Comparison of ENCODE assay signal across 1 cellular context in genomic region chr7:133815677-133816210, GRCh38.
TF ChIP-seq lines count a peak whose summit lies in the region.

No MANE protein-coding gene starts in this region.

TF ChIP-seq in HepG2, 621 proteins besides CTCF, POLR2A, EP300 and RAD21 (continued from another document and continues in another):
- peak; percentile 85; the same call in 1 of the 2 replicates for TF ChIP-seq RERE (CRISPR knock-in tag; IDR thresholded peaks at IDR 0.05; ENCODE audit: low read depth)
- TF ChIP-seq KLF12 (CRISPR knock-in tag; IDR thresholded peaks at IDR 0.05; ENCODE audit: borderline replicate concordance) = no peak
- no peak; the same call in 1 of the 2 replicates for TF ChIP-seq STAG1 (CRISPR knock-in tag; IDR thresholded peaks at IDR 0.05)
- no peak for TF ChIP-seq ZBTB3 (CRISPR knock-in tag; IDR thresholded peaks at IDR 0.05; ENCODE audit: borderline replicate concordance, low read depth)
- no peak for TF ChIP-seq ATF5 (CRISPR knock-in tag; IDR thresholded peaks at IDR 0.05; ENCODE audit: low read depth)
- no peak for TF ChIP-seq HNRNPL (IDR thresholded peaks at IDR 0.05; ENCODE audit: low read depth, low read length)
- TF ChIP-seq ZBTB42 (CRISPR knock-in tag; IDR thresholded peaks at IDR 0.05) = no peak
- TF ChIP-seq ZNF782 (CRISPR knock-in tag; IDR thresholded peaks at IDR 0.05; ENCODE audit: borderline replicate concordance) = no peak
- TF ChIP-seq E2F5 (CRISPR knock-in tag; conservative IDR thresholded peaks at IDR 0.05) = no peak
- TF ChIP-seq RBM22 (optimal IDR thresholded peaks at IDR 0.05; ENCODE audit: low read length) = no peak
- no peak for TF ChIP-seq SNAPC2 (CRISPR knock-in tag; IDR thresholded peaks at IDR 0.05)
- TF ChIP-seq ZNF362 (CRISPR knock-in tag; IDR thresholded peaks at IDR 0.05; ENCODE audit: borderline replicate concordance) = peak; percentile 67; the same call in 1 of the 2 replicates
- TF ChIP-seq AHR (CRISPR knock-in tag; IDR thresholded peaks at IDR 0.05) = no peak
- peak; percentile 81 for TF ChIP-seq ZNF503 (CRISPR knock-in tag; IDR thresholded peaks at IDR 0.05)
- TF ChIP-seq ZNF3 (CRISPR knock-in tag; IDR thresholded peaks at IDR 0.05) = peak; percentile 93
- TF ChIP-seq ZNF282 (IDR thresholded peaks at IDR 0.05; ENCODE audit: partially characterized antibody) = no peak
- no peak for TF ChIP-seq JARID2 (CRISPR knock-in tag; IDR thresholded peaks at IDR 0.05; ENCODE audit: insufficient replicate concordance)
- TF ChIP-seq REPIN1 (CRISPR knock-in tag; IDR thresholded peaks at IDR 0.05; ENCODE audit: borderline replicate concordance, low read depth) = peak; percentile 58; the same call in 1 of the 2 replicates
- no peak for TF ChIP-seq BCLAF1 (IDR thresholded peaks at IDR 0.05)
- TF ChIP-seq BATF2 (CRISPR knock-in tag; IDR thresholded peaks at IDR 0.05) = no peak
- peak; percentile 69 for TF ChIP-seq NR2F6 (IDR thresholded peaks at IDR 0.05)
- no peak; the same call in none of the 2 replicates for TF ChIP-seq NR2F6 (CRISPR knock-in tag; IDR thresholded peaks at IDR 0.05)
- no peak for TF ChIP-seq FUBP1 (CRISPR knock-in tag; IDR thresholded peaks at IDR 0.05; ENCODE audit: borderline replicate concordance)
- TF ChIP-seq DRAP1 (CRISPR knock-in tag; IDR thresholded peaks at IDR 0.05) = no peak
- no peak for TF ChIP-seq ZSCAN9 (CRISPR knock-in tag; IDR thresholded peaks at IDR 0.05; ENCODE audit: borderline replicate concordance)
- no peak for TF ChIP-seq ZNF10 (CRISPR knock-in tag; IDR thresholded peaks at IDR 0.05; ENCODE audit: borderline replicate concordance, low read depth)
- no peak for TF ChIP-seq CENPBD1 (CRISPR knock-in tag; IDR thresholded peaks at IDR 0.05; ENCODE audit: borderline replicate concordance, low read depth)
- no peak for TF ChIP-seq ZSCAN21 (CRISPR knock-in tag; IDR thresholded peaks at IDR 0.05; ENCODE audit: borderline replicate concordance)
- TF ChIP-seq ZNF557 (CRISPR knock-in tag; IDR thresholded peaks at IDR 0.05) = no peak
- no peak for TF ChIP-seq ZSCAN20 (CRISPR knock-in tag; IDR thresholded peaks at IDR 0.05; ENCODE audit: borderline replicate concordance)
- TF ChIP-seq SRSF9 (IDR thresholded peaks at IDR 0.05; ENCODE audit: borderline replicate concordance, insufficient read depth, low read depth, low read length, poor library complexity, severe bottlenecking) = no peak
- TF ChIP-seq PPARG (CRISPR knock-in tag; conservative IDR thresholded peaks at IDR 0.05) = peak; percentile 53
- TF ChIP-seq WIZ (CRISPR knock-in tag; IDR thresholded peaks at IDR 0.05) = no peak
- TF ChIP-seq MBD4 (IDR thresholded peaks at IDR 0.05; ENCODE audit: borderline replicate concordance, low read length) = no peak
- TF ChIP-seq CHD2 (IDR thresholded peaks at IDR 0.05; ENCODE audit: low read depth, low read length) = no peak
- no peak for TF ChIP-seq ZNF879 (CRISPR knock-in tag; IDR thresholded peaks at IDR 0.05)
- TF ChIP-seq ZFP36L2 (CRISPR knock-in tag; IDR thresholded peaks at IDR 0.05) = no peak
- no peak for TF ChIP-seq BHLHE40 (IDR thresholded peaks at IDR 0.05; ENCODE audit: low read length)
- no peak for TF ChIP-seq TAF15 (IDR thresholded peaks at IDR 0.05; ENCODE audit: low read depth, low read length, poor library complexity, severe bottlenecking)
- TF ChIP-seq MED8 (CRISPR knock-in tag; IDR thresholded peaks at IDR 0.05; ENCODE audit: insufficient replicate concordance) = no peak
- peak; percentile 30; the same call in 1 of the 2 replicates for TF ChIP-seq IRF2 (CRISPR knock-in tag; IDR thresholded peaks at IDR 0.05)
- TF ChIP-seq REL (CRISPR knock-in tag; conservative IDR thresholded peaks at IDR 0.05) = no peak
